ENCODE assay signal across 1 cellular context in the genomic region with DNA sequence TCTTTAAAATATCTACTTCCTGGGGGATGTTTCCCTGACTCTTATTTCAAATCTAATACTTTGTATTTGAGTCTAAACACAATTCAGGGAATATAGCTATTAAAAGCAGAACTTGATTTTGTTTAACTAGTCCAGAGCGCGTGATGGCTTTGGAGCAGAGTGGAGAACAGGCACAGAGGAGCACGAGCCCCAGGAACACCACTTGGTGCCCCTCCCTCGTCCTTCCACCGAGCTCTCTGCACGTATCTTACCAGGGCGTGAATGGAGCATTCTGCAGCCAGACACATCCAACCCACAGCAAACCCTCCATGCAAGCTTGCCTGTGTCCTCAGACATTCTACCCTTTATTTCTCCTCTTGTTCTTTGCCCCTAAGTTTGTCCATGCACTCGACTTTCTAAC.
TF ChIP-seq lines count a peak whose summit lies in the region.

No MANE protein-coding gene starts in this region.

TF ChIP-seq in K562, 482 proteins besides CTCF, POLR2A, EP300 and RAD21:
- TF ChIP-seq, protein P1, sequence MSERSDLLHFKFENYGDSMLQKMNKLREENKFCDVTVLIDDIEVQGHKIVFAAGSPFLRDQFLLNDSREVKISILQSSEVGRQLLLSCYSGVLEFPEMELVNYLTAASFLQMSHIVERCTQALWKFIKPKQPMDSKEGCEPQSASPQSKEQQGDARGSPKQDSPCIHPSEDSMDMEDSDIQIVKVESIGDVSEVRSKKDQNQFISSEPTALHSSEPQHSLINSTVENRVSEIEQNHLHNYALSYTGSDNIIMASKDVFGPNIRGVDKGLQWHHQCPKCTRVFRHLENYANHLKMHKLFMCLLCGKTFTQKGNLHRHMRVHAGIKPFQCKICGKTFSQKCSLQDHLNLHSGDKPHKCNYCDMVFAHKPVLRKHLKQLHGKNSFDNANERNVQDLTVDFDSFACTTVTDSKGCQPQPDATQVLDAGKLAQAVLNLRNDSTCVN (CRISPR knock-in tag; IDR thresholded peaks at IDR 0.05) = no peak
- no peak for TF ChIP-seq MCM7 (IDR thresholded peaks at IDR 0.05)
- TF ChIP-seq, protein P2, sequence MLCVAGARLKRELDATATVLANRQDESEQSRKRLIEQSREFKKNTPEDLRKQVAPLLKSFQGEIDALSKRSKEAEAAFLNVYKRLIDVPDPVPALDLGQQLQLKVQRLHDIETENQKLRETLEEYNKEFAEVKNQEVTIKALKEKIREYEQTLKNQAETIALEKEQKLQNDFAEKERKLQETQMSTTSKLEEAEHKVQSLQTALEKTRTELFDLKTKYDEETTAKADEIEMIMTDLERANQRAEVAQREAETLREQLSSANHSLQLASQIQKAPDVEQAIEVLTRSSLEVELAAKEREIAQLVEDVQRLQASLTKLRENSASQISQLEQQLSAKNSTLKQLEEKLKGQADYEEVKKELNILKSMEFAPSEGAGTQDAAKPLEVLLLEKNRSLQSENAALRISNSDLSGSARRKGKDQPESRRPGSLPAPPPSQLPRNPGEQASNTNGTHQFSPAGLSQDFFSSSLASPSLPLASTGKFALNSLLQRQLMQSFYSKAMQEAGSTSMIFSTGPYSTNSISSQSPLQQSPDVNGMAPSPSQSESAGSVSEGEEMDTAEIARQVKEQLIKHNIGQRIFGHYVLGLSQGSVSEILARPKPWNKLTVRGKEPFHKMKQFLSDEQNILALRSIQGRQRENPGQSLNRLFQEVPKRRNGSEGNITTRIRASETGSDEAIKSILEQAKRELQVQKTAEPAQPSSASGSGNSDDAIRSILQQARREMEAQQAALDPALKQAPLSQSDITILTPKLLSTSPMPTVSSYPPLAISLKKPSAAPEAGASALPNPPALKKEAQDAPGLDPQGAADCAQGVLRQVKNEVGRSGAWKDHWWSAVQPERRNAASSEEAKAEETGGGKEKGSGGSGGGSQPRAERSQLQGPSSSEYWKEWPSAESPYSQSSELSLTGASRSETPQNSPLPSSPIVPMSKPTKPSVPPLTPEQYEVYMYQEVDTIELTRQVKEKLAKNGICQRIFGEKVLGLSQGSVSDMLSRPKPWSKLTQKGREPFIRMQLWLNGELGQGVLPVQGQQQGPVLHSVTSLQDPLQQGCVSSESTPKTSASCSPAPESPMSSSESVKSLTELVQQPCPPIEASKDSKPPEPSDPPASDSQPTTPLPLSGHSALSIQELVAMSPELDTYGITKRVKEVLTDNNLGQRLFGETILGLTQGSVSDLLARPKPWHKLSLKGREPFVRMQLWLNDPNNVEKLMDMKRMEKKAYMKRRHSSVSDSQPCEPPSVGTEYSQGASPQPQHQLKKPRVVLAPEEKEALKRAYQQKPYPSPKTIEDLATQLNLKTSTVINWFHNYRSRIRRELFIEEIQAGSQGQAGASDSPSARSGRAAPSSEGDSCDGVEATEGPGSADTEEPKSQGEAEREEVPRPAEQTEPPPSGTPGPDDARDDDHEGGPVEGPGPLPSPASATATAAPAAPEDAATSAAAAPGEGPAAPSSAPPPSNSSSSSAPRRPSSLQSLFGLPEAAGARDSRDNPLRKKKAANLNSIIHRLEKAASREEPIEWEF (CRISPR knock-in tag; IDR thresholded peaks at IDR 0.05) = no peak
- TF ChIP-seq BHLHE40 (IDR thresholded peaks at IDR 0.05; ENCODE audit: low read length) = no peak
- TF ChIP-seq PHB (CRISPR knock-in tag; IDR thresholded peaks at IDR 0.05) = no peak
- 0 out of 2 replicates have a peak, but pooled peaks have one; percentile 39 for TF ChIP-seq MCM3 (IDR thresholded peaks at IDR 0.05)
